14 cellular contexts compared by ENCODE assay signal in genomic region chr17:82076785-82077591, GRCh38. TPM values are rescaled to one million over a fixed set of nuclear protein-coding genes. Genes with fewer than 3 reads are reported as not detected.
DNase-seq lines count a peak whose midpoint lies in the region; ATAC-seq and TF ChIP-seq lines count a peak whose summit lies in the region.
"Had no signal": no experiment of that assay in that cellular context is flagged by ENCODE, and none has a peak within 500 bp of the region (broad histone marks: within the 10 kb centered on the region; RNA-seq: fewer than 3 reads in every experiment).

No MANE protein-coding gene starts in this region.

- H3K9ac ChIP-seq in BLaER1: no peak overlapping the region

- no peaks in the 10 kb centered on the region for H3K9me3 Mint-ChIP-seq in activated naive CD8-positive, alpha-beta T cell treated with anti-CD3 and anti-CD28 coated beads for 36 hours

- peak overlapping the region; percentile 26; the same call in 1 of the 2 replicates for H3K27ac ChIP-seq in BLaER1
- H3K27ac ChIP-seq: C4-2B, prostate gland had no signal

- peak overlapping the region; percentile 29 for H3K27ac Mint-ChIP-seq in activated naive CD8-positive, alpha-beta T cell treated with anti-CD3 and anti-CD28 coated beads for 36 hours

- H4K20me1 ChIP-seq in BLaER1: peaks cover 39% of the 10 kb centered on the region

- H3K4me1 ChIP-seq in BLaER1 (peaks cover 33% of the 10 kb centered on the region), mucosa of descending colon (ENCODE audit: low read depth) (peaks cover 4% of the 10 kb centered on the region)
- H3K4me1 ChIP-seq: prostate gland had no signal

- no peaks in the 10 kb centered on the region for H3K27me3 Mint-ChIP-seq in activated naive CD8-positive, alpha-beta T cell treated with anti-CD3 and anti-CD28 coated beads for 36 hours

- intact Hi-C loops in mucosa of descending colon (cut with DNase I, micrococcal nuclease): no loop called here

- H3K9me3 ChIP-seq in BLaER1 (no peaks in the 10 kb centered on the region), mucosa of descending colon (no peaks in the 10 kb centered on the region)
- H3K9me3 ChIP-seq: MG63, prostate gland had no signal

- H3K36me3 ChIP-seq in BLaER1 (peaks cover 53% of the 10 kb centered on the region), mucosa of descending colon (ENCODE audit: low read depth) (peaks cover 8% of the 10 kb centered on the region)

- peaks cover 6% of the 10 kb centered on the region for H3K36me3 Mint-ChIP-seq in activated naive CD8-positive, alpha-beta T cell treated with anti-CD3 and anti-CD28 coated beads for 36 hours

- TF ChIP-seq POLR2A in GM18526 (IDR thresholded peaks at IDR 0.05; ENCODE audit: extremely low read depth, insufficient read length): peak; percentile 7

- no peak overlapping the region for H3K4me3 Mint-ChIP-seq in activated naive CD8-positive, alpha-beta T cell treated with anti-CD3 and anti-CD28 coated beads for 36 hours
- H3K4me3 Mint-ChIP-seq: brain had no signal

- no peaks in the 10 kb centered on the region for H3K4me1 Mint-ChIP-seq in activated naive CD8-positive, alpha-beta T cell treated with anti-CD3 and anti-CD28 coated beads for 36 hours
- H3K4me1 Mint-ChIP-seq: brain had no signal

- H3K4me2 ChIP-seq in BLaER1: peak overlapping the region; percentile 48

- no peak for DNase-seq in activated naive CD8-positive, alpha-beta T cell treated with anti-CD3 and anti-CD28 coated beads for 36 hours
- DNase-seq in mucosa of descending colon (no peak), NCI-H2081 (lab: John Stamatoyannopoulos, UW) (no peak), NCI-H446 treated with DMSO at 0.1 percent for 48 hours (lab: John Stamatoyannopoulos, UW) (no peak)
- DNase-seq: activated CD4-positive, alpha-beta T cell treated with anti-CD3 and anti-CD28 coated beads, Interleukin-2, amount 50 U/mL, for 1 hour; effector memory CD4-positive, alpha-beta T cell; MG63 had no signal

- no peak for TF ChIP-seq CTCF in mucosa of descending colon (IDR thresholded peaks at IDR 0.05)

- H3K4me3 ChIP-seq in BLaER1 (no peak overlapping the region), mucosa of descending colon (no peak overlapping the region)
- H3K4me3 ChIP-seq: MG63, prostate gland had no signal

- ATAC-seq in mucosa of descending colon (peak; percentile 2), HG02840 (IDR thresholded peaks at IDR 0.05; ENCODE audit: low FRiP score, unreplicated experiment) (no peak), GM18909 (IDR thresholded peaks at IDR 0.05; ENCODE audit: poor library complexity, unreplicated experiment) (no peak)

- no peaks in the 10 kb centered on the region for H3K27me3 ChIP-seq in BLaER1

RNA-seq across cellular contexts. Expression of gene DUS1L, which starts 11.4 kb away (rescaled TPM):
- total RNA-seq in activated naive CD8-positive, alpha-beta T cell treated with anti-CD3 and anti-CD28 coated beads for 36 hours: 100 to 1,000 TPM; 175 to 190 TPM
- total RNA-seq in mucosa of descending colon: 100 to 1,000 TPM in 2 of 3 donors, 10 to 100 TPM in 1; 99.8 to 143 (median 138) TPM

RNA-seq across cellular contexts. Expression of gene FASN, which starts 21.0 kb away (rescaled TPM):
- total RNA-seq in activated naive CD8-positive, alpha-beta T cell treated with anti-CD3 and anti-CD28 coated beads for 36 hours: 100 to 1,000 TPM; 282 to 287 TPM
- total RNA-seq in mucosa of descending colon: 100 to 1,000 TPM in 2 of 3 donors, 10 to 100 TPM in 1; 87.2 to 115 (median 102) TPM

RNA-seq across cellular contexts. Expression of gene GPS1, which starts 25.3 kb away (rescaled TPM):
- 100 to 1,000 TPM in 1 of 2 experiments, 10 to 100 TPM in 1; 94.2 to 103 TPM for total RNA-seq in activated naive CD8-positive, alpha-beta T cell treated with anti-CD3 and anti-CD28 coated beads for 36 hours
- 10 to 100 TPM; 73.6 to 81.6 (median 80.4) TPM for total RNA-seq in mucosa of descending colon

RNA-seq across cellular contexts. Expression of gene RFNG, which starts 25.4 kb away (rescaled TPM):
- 10 to 100 TPM; 13.9 to 14.5 TPM for total RNA-seq in activated naive CD8-positive, alpha-beta T cell treated with anti-CD3 and anti-CD28 coated beads for 36 hours
- total RNA-seq in mucosa of descending colon: 10 to 100 TPM; 30.7 to 37.9 (median 30.9) TPM

RNA-seq across cellular contexts. Expression of gene DCXR, which starts 39.5 kb away (rescaled TPM):
- total RNA-seq in activated naive CD8-positive, alpha-beta T cell treated with anti-CD3 and anti-CD28 coated beads for 36 hours: 100 to 1,000 TPM in 1 of 2 experiments, 10 to 100 TPM in 1; 93.3 to 104 TPM
- total RNA-seq in mucosa of descending colon: 100 to 1,000 TPM in 2 of 3 donors, 10 to 100 TPM in 1; 84.9 to 151 (median 124) TPM
